In genomic region chr14:31827325-31827724, GRCh38 we compare ENCODE assay signal across 36 cellular contexts.
"Had no signal": no experiment of that assay in that cellular context is flagged by ENCODE, and none has a peak within 500 bp of the region (broad histone marks: within the 10 kb centered on the region; RNA-seq: fewer than 3 reads in every experiment).

No MANE protein-coding gene starts in this region.

- H3K4me1 ChIP-seq: adrenal gland had no signal

- H3K36me3 ChIP-seq: adrenal gland had no signal

- H3K9me3 Mint-ChIP-seq: activated CD4-positive, alpha-beta T cell treated with anti-CD3 and anti-CD28 coated beads, Interleukin-2, amount 10 ng/mL, durations not matched to agents 7 days and 5 days; activated naive CD4-positive, alpha-beta T cell treated with anti-CD3 and anti-CD28 coated beads for 36 hours; activated naive CD4-positive, alpha-beta T cell treated with anti-CD3 and anti-CD28 coated beads, Interleukin-2, amount 50 U/mL, for 72 hours; activated T-cell treated with anti-CD3 and anti-CD28 coated beads, Interleukin-2, amount 50 U/mL, for 4 hours; activated T-helper 1 cell treated with anti-CD3 and anti-CD28 coated beads, Interleukin-12 subunit alpha, Interleukin-12 subunit beta, Interleukin-2, Interleukin-4 antibody, amounts not matched to agents 30 ng/mL and 10 ng/mL and 1 ng/mL, durations not matched to agents 14 hours and 24 hours and 36 hours; brain; T-cell; WTC11 had no signal

- H3K27me3 Mint-ChIP-seq: activated CD4-positive, alpha-beta T cell treated with anti-CD3 and anti-CD28 coated beads for 36 hours; activated CD4-positive, alpha-beta T cell treated with anti-CD3 and anti-CD28 coated beads, Interleukin-2, amount 10 ng/mL, durations not matched to agents 7 days and 5 days; T-cell; T-helper 17 cell had no signal

- H3K36me3 Mint-ChIP-seq: activated naive CD4-positive, alpha-beta T cell treated with anti-CD3 and anti-CD28 coated beads, Interleukin-2, amount 50 U/mL, for 72 hours; WTC11 had no signal

- H3K4me3 ChIP-seq: adrenal gland, K562, PC-9 had no signal

- ATAC-seq: activated CD4-positive, alpha-beta T cell treated with anti-CD3 and anti-CD28 coated beads for 36 hours; activated CD4-positive, CD25-positive, alpha-beta regulatory T cell treated with anti-CD3 and anti-CD28 coated beads, Interleukin-2, amount 50 U/mL, for 24 hours; activated naive CD4-positive, alpha-beta T cell treated with anti-CD3 and anti-CD28 coated beads, Interleukin-2, amount 50 U/mL, for 72 hours; activated T-cell treated with anti-CD3 and anti-CD28 coated beads, Interleukin-2, amount 50 U/mL, for 4 hours; K562; Right ventricle myocardium inferior; SK-N-SH treated with all-trans-retinoic acid at 6 μM for 48 hours; T-cell; T-helper 17 cell; WTC11 had no signal

- H3K4me3 Mint-ChIP-seq: activated CD4-positive, alpha-beta T cell treated with anti-CD3 and anti-CD28 coated beads for 36 hours; activated CD4-positive, alpha-beta T cell treated with anti-CD3 and anti-CD28 coated beads, Interleukin-2, amount 10 ng/mL, durations not matched to agents 7 days and 5 days; activated naive CD4-positive, alpha-beta T cell treated with anti-CD3 and anti-CD28 coated beads for 36 hours; activated T-cell treated with anti-CD3 and anti-CD28 coated beads, Interleukin-2, amount 50 U/mL, for 4 hours; activated T-helper 1 cell treated with anti-CD3 and anti-CD28 coated beads, Interleukin-12 subunit alpha, Interleukin-12 subunit beta, Interleukin-2, Interleukin-4 antibody, amounts not matched to agents 30 ng/mL and 10 ng/mL and 1 ng/mL, durations not matched to agents 14 hours and 24 hours and 36 hours; brain; T-cell; T-helper 17 cell; WTC11 had no signal

- H3K9me3 ChIP-seq: adrenal gland had no signal

- H3K27me3 ChIP-seq: adrenal gland had no signal

- H3K27ac Mint-ChIP-seq: activated CD4-positive, alpha-beta T cell treated with anti-CD3 and anti-CD28 coated beads for 36 hours; activated CD4-positive, alpha-beta T cell treated with anti-CD3 and anti-CD28 coated beads, Interleukin-2, amount 10 ng/mL, durations not matched to agents 7 days and 5 days; activated naive CD4-positive, alpha-beta T cell treated with anti-CD3 and anti-CD28 coated beads for 36 hours; activated naive CD4-positive, alpha-beta T cell treated with anti-CD3 and anti-CD28 coated beads, Interleukin-2, amount 50 U/mL, for 72 hours; activated T-helper 1 cell treated with anti-CD3 and anti-CD28 coated beads, Interleukin-12 subunit alpha, Interleukin-12 subunit beta, Interleukin-2, Interleukin-4 antibody, amounts not matched to agents 30 ng/mL and 10 ng/mL and 1 ng/mL, durations not matched to agents 14 hours and 24 hours and 36 hours; brain; T-cell; T-helper 17 cell; WTC11 had no signal

- H2AFZ ChIP-seq: PC-9 had no signal

- H3K4me2 ChIP-seq: PC-9 had no signal

- DNase-seq: activated CD4-positive, alpha-beta T cell treated with anti-CD3 and anti-CD28 coated beads for 36 hours; activated CD4-positive, alpha-beta T cell treated with anti-CD3 and anti-CD28 coated beads, Interleukin-2, amount 10 ng/mL, durations not matched to agents 7 days and 5 days; activated CD4-positive, alpha-beta T cell treated with anti-CD3 and anti-CD28 coated beads, Interleukin-2, amount 50 U/mL, for 48 hours; activated CD8-positive, alpha-beta memory T cell treated with anti-CD3 and anti-CD28 coated beads, Interleukin-2, amount 50 U/mL, for 4 hours; activated gamma-delta T cell treated with Interleukin-2 at 50 U/mL for 16 hours; activated naive CD4-positive, alpha-beta T cell treated with anti-CD3 and anti-CD28 coated beads for 36 hours; activated T-cell treated with anti-CD3 and anti-CD28 coated beads for 4 hours; activated T-cell treated with anti-CD3 and anti-CD28 coated beads, Interleukin-2, amount 50 U/mL, for 4 hours; adrenal gland; anterior cingulate cortex; caudate nucleus; cerebellar nuclear complex; cortex of kidney; NCI-H1105; NCI-H1436 treated with DMSO at 0.1 percent for 48 hours; NCI-H1694 treated with DMSO at 0.1 percent for 48 hours; NCI-H2081 treated with DMSO at 0.1 percent for 48 hours; NCI-H2171 treated with DMSO at 0.1 percent for 48 hours; NCI-H2227 treated with DMSO at 0.1 percent for 48 hours; NCI-H526 treated with DMSO at 0.1 percent for 48 hours; PC-9; SIG-M5; T-cell; T-helper 17 cell had no signal

- FAIRE-seq: bronchial epithelial cell, K562, RCC 7860, TTC549 had no signal

- H3K27ac ChIP-seq: adrenal gland, PC-9, RWPE1 had no signal

- H3K4me1 Mint-ChIP-seq: activated CD4-positive, alpha-beta T cell treated with anti-CD3 and anti-CD28 coated beads for 36 hours; activated CD4-positive, alpha-beta T cell treated with anti-CD3 and anti-CD28 coated beads, Interleukin-2, amount 10 ng/mL, durations not matched to agents 7 days and 5 days; T-cell had no signal
